9 cellular contexts compared by ENCODE assay signal in the genomic region with DNA sequence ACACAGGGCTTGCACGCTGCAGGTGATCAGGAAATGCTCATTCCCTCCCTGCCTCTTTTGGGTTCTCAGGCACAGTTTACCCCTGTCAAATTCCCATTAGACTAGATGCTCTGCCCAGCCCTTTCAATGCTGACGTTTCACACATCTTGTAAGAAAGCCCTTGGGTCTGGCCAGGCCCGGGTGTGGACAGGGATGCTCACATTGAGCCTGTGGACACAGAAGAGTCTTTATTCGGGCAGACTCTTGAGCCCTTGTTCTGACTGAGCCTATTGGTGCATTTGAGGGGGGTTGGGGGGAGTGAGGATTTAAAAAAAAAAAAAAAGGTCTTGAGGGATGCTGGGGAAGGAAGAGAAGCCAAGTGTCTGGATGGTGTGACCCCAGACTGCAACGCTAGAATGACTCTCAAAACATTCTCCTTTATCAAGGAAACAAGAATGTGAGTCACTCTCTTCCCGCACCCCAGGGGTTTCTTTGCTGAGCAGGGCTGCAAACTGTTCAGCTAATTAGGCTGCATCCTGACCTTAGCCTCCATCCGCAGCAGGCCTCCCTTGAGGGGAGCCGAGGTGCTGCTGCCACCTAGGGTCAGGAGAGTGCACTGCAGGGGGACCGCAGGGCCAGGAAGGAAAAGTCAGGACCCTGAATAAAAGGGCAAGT. TPM values are rescaled to one million over a fixed set of nuclear protein-coding genes. Genes with fewer than 3 reads are reported as not detected.
DNase-seq lines count a peak whose midpoint lies in the region; ATAC-seq and TF ChIP-seq lines count a peak whose summit lies in the region.
"Had no signal": no experiment of that assay in that cellular context is flagged by ENCODE, and none has a peak within 500 bp of the region (broad histone marks: within the 10 kb centered on the region; RNA-seq: fewer than 3 reads in every experiment).

No MANE protein-coding gene starts in this region.

- CTCF ChIA-PET in activated naive CD4-positive, alpha-beta T cell treated with anti-CD3 and anti-CD28 coated beads, Interleukin-2, amount 10 ng/mL, durations not matched to agents 7 days and 5 days (lab: Charles Lee) = interaction anchor here (0.6 to 1.7 kb wide), 8 partner anchors 14 to 1187 kb away, joined by 3 to 5 read pairs (median 4); no protein-coding TSS in a partner anchor

- H3K4me1 Mint-ChIP-seq in activated naive CD4-positive, alpha-beta T cell treated with anti-CD3 and anti-CD28 coated beads, Interleukin-2, amount 10 ng/mL, durations not matched to agents 7 days and 5 days = no peaks in the 10 kb centered on the region
- peaks cover 3% of the 10 kb centered on the region for H3K4me1 Mint-ChIP-seq in progenitor cell of endocrine pancreas (ENCODE audit: low read depth)

- DNase-seq in SJSA1 (ENCODE audit: low read depth in 1 of 2, low spot score in 2 of 2) = peak; percentile 54 to 65
- peak; percentile 68 for DNase-seq in activated naive CD4-positive, alpha-beta T cell treated with anti-CD3 and anti-CD28 coated beads, Interleukin-2, amount 10 ng/mL, durations not matched to agents 7 days and 5 days
- DNase-seq in Right ventricle myocardium superior = peak; percentile 83
- peak; percentile 67 for DNase-seq in progenitor cell of endocrine pancreas (ENCODE audit: low spot score, unreplicated experiment)
- DNase-seq in KG1 (lab: John Stamatoyannopoulos, UW) = no peak

- H3K27ac ChIP-seq in C4-2B (no peak overlapping the region), SJSA1 (no peak overlapping the region)
- H3K27ac ChIP-seq: SK-N-MC had no signal

- H3K36me3 ChIP-seq in SJSA1 = no peaks in the 10 kb centered on the region

- H3K36me3 Mint-ChIP-seq in activated naive CD4-positive, alpha-beta T cell treated with anti-CD3 and anti-CD28 coated beads, Interleukin-2, amount 10 ng/mL, durations not matched to agents 7 days and 5 days = no peaks in the 10 kb centered on the region
- no peaks in the 10 kb centered on the region for H3K36me3 Mint-ChIP-seq in progenitor cell of endocrine pancreas (ENCODE audit: insufficient read depth)

- ATAC-seq in GM19023 (IDR thresholded peaks at IDR 0.05; ENCODE audit: unreplicated experiment) = peak; percentile 65
- ATAC-seq in HG03457 (IDR thresholded peaks at IDR 0.05; ENCODE audit: unreplicated experiment) = peak; percentile 61
- peak; percentile 90 for ATAC-seq in Right ventricle myocardium superior (ENCODE audit: poor library complexity)

- peak; percentile 99 for TF ChIP-seq CTCF in C4-2B (conservative IDR thresholded peaks at IDR 0.05)
- peak; percentile 98 for TF ChIP-seq CTCF in progenitor cell of endocrine pancreas (IDR thresholded peaks at IDR 0.05; ENCODE audit: unreplicated experiment)

- no peak overlapping the region for H3K4me3 ChIP-seq in SJSA1
- H3K4me3 ChIP-seq: SK-N-MC had no signal

- no peaks in the 10 kb centered on the region for H3K9me3 ChIP-seq in SJSA1 (replicated peaks)

- no peak overlapping the region for H3K4me3 Mint-ChIP-seq in activated naive CD4-positive, alpha-beta T cell treated with anti-CD3 and anti-CD28 coated beads, Interleukin-2, amount 10 ng/mL, durations not matched to agents 7 days and 5 days
- H3K4me3 Mint-ChIP-seq in progenitor cell of endocrine pancreas (ENCODE audit: low read depth) = no peak overlapping the region

- H3K9me3 Mint-ChIP-seq in activated naive CD4-positive, alpha-beta T cell treated with anti-CD3 and anti-CD28 coated beads, Interleukin-2, amount 10 ng/mL, durations not matched to agents 7 days and 5 days = no peaks in the 10 kb centered on the region
- H3K9me3 Mint-ChIP-seq in progenitor cell of endocrine pancreas (ENCODE audit: low read depth) = no peaks in the 10 kb centered on the region

- no peaks in the 10 kb centered on the region for H3K27me3 ChIP-seq in SJSA1 (replicated peaks)

- H3K27me3 Mint-ChIP-seq in activated naive CD4-positive, alpha-beta T cell treated with anti-CD3 and anti-CD28 coated beads, Interleukin-2, amount 10 ng/mL, durations not matched to agents 7 days and 5 days = peaks cover 13% of the 10 kb centered on the region
- H3K27me3 Mint-ChIP-seq in progenitor cell of endocrine pancreas = peaks cover 38% of the 10 kb centered on the region

- peaks cover 18% of the 10 kb centered on the region for H3K4me1 ChIP-seq in SJSA1 (replicated peaks)

- intact Hi-C loops in Right ventricle myocardium superior (cut with DNase I) = loop anchor here (5.0 kb wide), 1 partner anchor 465 kb away; no protein-coding TSS in a partner anchor

- H3K27ac Mint-ChIP-seq in activated naive CD4-positive, alpha-beta T cell treated with anti-CD3 and anti-CD28 coated beads, Interleukin-2, amount 10 ng/mL, durations not matched to agents 7 days and 5 days = no peak overlapping the region
- no peak overlapping the region for H3K27ac Mint-ChIP-seq in progenitor cell of endocrine pancreas

RNA-seq across cellular contexts. Expression of a gene that starts 53.6 kb away (rescaled TPM):
- total RNA-seq in SJSA1 (2014; rRNA removed; shearing (Covaris generic)) = not detected in 2 replicates
- total RNA-seq in Right ventricle myocardium superior (not detected), progenitor cell of endocrine pancreas (0.93 and 1.5 TPM in 2 replicates)
